ENCODE assay signal across 1 cellular context in the genomic region with DNA sequence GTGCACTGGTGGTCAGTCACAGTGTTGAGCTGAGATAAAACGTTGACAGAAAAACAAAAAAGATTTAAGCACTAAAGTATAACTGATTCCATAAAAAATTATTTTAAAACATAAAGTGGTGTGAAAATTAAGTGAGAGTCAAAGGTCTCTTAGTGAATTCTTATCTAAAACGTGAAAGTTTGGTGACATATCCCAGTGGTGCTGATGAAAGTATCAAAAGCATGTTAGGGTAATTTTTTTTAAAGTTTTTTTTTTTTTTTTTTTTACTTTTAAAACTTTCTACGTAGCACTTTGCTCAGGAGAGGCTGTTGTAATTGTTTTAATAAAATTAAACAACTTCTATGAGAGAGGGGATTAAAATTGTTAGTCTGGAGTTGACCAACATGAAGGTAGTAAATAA.
TF ChIP-seq lines count a peak whose summit lies in the region.

No MANE protein-coding gene starts in this region.

TF ChIP-seq in GM12878, 131 proteins besides CTCF, POLR2A, EP300 and RAD21 (continued from another document):
- TF ChIP-seq, protein P1, sequence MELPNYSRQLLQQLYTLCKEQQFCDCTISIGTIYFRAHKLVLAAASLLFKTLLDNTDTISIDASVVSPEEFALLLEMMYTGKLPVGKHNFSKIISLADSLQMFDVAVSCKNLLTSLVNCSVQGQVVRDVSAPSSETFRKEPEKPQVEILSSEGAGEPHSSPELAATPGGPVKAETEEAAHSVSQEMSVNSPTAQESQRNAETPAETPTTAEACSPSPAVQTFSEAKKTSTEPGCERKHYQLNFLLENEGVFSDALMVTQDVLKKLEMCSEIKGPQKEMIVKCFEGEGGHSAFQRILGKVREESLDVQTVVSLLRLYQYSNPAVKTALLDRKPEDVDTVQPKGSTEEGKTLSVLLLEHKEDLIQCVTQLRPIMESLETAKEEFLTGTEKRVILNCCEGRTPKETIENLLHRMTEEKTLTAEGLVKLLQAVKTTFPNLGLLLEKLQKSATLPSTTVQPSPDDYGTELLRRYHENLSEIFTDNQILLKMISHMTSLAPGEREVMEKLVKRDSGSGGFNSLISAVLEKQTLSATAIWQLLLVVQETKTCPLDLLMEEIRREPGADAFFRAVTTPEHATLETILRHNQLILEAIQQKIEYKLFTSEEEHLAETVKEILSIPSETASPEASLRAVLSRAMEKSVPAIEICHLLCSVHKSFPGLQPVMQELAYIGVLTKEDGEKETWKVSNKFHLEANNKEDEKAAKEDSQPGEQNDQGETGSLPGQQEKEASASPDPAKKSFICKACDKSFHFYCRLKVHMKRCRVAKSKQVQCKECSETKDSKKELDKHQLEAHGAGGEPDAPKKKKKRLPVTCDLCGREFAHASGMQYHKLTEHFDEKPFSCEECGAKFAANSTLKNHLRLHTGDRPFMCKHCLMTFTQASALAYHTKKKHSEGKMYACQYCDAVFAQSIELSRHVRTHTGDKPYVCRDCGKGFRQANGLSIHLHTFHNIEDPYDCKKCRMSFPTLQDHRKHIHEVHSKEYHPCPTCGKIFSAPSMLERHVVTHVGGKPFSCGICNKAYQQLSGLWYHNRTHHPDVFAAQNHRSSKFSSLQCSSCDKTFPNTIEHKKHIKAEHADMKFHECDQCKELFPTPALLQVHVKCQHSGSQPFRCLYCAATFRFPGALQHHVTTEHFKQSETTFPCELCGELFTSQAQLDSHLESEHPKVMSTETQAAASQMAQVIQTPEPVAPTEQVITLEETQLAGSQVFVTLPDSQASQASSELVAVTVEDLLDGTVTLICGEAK (IDR thresholded peaks at IDR 0.05; ENCODE audit: borderline replicate concordance): 0 out of 2 replicates have a peak, but pooled peaks have one; percentile 29
- TF ChIP-seq ZZZ3 (IDR thresholded peaks at IDR 0.05; ENCODE audit: control insufficient read depth, insufficient read length, low read depth): no peak
- TF ChIP-seq ETV6 (conservative IDR thresholded peaks at IDR 0.05 in 1 of 2, IDR thresholded peaks at IDR 0.05 in 1 of 2; ENCODE audit: borderline replicate concordance in 1 of 2, low read depth in 1 of 2): no peak
